ENCODE assay signal across 1 cellular context in the genomic region with DNA sequence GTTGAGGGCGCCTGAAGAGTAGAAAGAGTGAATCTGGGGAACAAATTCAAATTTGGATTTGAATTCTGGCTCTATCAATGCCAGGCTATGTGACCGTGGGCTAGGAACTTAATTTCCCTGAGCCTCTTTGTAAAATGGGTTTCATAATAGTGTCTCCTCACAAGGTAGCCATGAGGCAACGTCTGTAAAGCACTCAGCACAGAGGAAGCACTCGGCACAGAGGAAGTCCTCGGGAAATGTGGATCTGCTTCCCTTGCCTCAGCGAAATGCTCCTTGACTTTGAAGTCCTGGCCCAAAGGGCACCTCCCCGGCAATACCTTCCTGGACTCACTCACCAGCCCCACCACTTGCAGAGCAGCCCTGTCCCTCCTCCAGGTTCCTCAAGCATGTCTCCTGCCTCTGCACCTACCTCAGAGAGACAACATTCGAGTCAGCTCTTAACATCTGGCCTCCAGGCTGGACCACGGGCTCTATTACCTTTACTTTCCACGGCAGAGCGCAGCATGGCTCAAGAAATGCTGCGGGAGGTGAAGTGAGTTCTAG.
TF ChIP-seq lines count a peak whose summit lies in the region.

No MANE protein-coding gene starts in this region.

TF ChIP-seq in K562, 482 proteins besides CTCF, POLR2A, EP300 and RAD21 (continues in another document):
- TF ChIP-seq ZEB2 (IDR thresholded peaks at IDR 0.05) (no peak), ZNF644 (tag; IDR thresholded peaks at IDR 0.05; ENCODE audit: low read depth) (no peak), CEBPG (CRISPR knock-in tag; IDR thresholded peaks at IDR 0.05) (no peak), CEBPG (tag; conservative IDR thresholded peaks at IDR 0.05 in 1 of 2, IDR thresholded peaks at IDR 0.05 in 1 of 2) (no peak), SMC3 (conservative IDR thresholded peaks at IDR 0.05; ENCODE audit: insufficient read depth, low read depth, low read length) (no peak), FUS (optimal IDR thresholded peaks at IDR 0.05; ENCODE audit: low read depth, low read length) (no peak), SREBF2 (CRISPR knock-in tag; IDR thresholded peaks at IDR 0.05) (no peak), TGIF2 (CRISPR knock-in tag; IDR thresholded peaks at IDR 0.05) (no peak), FOS (IDR thresholded peaks at IDR 0.05; ENCODE audit: extremely low read depth, insufficient read length) (no peak), ZNF24 (IDR thresholded peaks at IDR 0.05) (no peak), SAFB (IDR thresholded peaks at IDR 0.05; ENCODE audit: borderline replicate concordance, low read depth, low read length) (no peak), ZNF175 (CRISPR knock-in tag; IDR thresholded peaks at IDR 0.05; ENCODE audit: low read depth) (no peak), MCM3 (IDR thresholded peaks at IDR 0.05) (no peak), GATAD2B (IDR thresholded peaks at IDR 0.05; ENCODE audit: borderline replicate concordance) (no peak)
- TF ChIP-seq, protein P1, sequence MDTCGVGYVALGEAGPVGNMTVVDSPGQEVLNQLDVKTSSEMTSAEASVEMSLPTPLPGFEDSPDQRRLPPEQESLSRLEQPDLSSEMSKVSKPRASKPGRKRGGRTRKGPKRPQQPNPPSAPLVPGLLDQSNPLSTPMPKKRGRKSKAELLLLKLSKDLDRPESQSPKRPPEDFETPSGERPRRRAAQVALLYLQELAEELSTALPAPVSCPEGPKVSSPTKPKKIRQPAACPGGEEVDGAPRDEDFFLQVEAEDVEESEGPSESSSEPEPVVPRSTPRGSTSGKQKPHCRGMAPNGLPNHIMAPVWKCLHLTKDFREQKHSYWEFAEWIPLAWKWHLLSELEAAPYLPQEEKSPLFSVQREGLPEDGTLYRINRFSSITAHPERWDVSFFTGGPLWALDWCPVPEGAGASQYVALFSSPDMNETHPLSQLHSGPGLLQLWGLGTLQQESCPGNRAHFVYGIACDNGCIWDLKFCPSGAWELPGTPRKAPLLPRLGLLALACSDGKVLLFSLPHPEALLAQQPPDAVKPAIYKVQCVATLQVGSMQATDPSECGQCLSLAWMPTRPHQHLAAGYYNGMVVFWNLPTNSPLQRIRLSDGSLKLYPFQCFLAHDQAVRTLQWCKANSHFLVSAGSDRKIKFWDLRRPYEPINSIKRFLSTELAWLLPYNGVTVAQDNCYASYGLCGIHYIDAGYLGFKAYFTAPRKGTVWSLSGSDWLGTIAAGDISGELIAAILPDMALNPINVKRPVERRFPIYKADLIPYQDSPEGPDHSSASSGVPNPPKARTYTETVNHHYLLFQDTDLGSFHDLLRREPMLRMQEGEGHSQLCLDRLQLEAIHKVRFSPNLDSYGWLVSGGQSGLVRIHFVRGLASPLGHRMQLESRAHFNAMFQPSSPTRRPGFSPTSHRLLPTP (IDR thresholded peaks at IDR 0.05; ENCODE audit: borderline replicate concordance, extremely low read depth, insufficient read length) = no peak
- TF ChIP-seq, protein P2, sequence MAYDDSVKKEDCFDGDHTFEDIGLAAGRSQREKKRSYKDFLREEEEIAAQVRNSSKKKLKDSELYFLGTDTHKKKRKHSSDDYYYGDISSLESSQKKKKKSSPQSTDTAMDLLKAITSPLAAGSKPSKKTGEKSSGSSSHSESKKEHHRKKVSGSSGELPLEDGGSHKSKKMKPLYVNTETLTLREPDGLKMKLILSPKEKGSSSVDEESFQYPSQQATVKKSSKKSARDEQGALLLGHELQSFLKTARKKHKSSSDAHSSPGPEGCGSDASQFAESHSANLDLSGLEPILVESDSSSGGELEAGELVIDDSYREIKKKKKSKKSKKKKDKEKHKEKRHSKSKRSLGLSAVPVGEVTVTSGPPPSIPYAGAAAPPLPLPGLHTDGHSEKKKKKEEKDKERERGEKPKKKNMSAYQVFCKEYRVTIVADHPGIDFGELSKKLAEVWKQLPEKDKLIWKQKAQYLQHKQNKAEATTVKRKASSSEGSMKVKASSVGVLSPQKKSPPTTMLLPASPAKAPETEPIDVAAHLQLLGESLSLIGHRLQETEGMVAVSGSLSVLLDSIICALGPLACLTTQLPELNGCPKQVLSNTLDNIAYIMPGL (CRISPR knock-in tag; IDR thresholded peaks at IDR 0.05) = no peak
- TF ChIP-seq, protein P3, sequence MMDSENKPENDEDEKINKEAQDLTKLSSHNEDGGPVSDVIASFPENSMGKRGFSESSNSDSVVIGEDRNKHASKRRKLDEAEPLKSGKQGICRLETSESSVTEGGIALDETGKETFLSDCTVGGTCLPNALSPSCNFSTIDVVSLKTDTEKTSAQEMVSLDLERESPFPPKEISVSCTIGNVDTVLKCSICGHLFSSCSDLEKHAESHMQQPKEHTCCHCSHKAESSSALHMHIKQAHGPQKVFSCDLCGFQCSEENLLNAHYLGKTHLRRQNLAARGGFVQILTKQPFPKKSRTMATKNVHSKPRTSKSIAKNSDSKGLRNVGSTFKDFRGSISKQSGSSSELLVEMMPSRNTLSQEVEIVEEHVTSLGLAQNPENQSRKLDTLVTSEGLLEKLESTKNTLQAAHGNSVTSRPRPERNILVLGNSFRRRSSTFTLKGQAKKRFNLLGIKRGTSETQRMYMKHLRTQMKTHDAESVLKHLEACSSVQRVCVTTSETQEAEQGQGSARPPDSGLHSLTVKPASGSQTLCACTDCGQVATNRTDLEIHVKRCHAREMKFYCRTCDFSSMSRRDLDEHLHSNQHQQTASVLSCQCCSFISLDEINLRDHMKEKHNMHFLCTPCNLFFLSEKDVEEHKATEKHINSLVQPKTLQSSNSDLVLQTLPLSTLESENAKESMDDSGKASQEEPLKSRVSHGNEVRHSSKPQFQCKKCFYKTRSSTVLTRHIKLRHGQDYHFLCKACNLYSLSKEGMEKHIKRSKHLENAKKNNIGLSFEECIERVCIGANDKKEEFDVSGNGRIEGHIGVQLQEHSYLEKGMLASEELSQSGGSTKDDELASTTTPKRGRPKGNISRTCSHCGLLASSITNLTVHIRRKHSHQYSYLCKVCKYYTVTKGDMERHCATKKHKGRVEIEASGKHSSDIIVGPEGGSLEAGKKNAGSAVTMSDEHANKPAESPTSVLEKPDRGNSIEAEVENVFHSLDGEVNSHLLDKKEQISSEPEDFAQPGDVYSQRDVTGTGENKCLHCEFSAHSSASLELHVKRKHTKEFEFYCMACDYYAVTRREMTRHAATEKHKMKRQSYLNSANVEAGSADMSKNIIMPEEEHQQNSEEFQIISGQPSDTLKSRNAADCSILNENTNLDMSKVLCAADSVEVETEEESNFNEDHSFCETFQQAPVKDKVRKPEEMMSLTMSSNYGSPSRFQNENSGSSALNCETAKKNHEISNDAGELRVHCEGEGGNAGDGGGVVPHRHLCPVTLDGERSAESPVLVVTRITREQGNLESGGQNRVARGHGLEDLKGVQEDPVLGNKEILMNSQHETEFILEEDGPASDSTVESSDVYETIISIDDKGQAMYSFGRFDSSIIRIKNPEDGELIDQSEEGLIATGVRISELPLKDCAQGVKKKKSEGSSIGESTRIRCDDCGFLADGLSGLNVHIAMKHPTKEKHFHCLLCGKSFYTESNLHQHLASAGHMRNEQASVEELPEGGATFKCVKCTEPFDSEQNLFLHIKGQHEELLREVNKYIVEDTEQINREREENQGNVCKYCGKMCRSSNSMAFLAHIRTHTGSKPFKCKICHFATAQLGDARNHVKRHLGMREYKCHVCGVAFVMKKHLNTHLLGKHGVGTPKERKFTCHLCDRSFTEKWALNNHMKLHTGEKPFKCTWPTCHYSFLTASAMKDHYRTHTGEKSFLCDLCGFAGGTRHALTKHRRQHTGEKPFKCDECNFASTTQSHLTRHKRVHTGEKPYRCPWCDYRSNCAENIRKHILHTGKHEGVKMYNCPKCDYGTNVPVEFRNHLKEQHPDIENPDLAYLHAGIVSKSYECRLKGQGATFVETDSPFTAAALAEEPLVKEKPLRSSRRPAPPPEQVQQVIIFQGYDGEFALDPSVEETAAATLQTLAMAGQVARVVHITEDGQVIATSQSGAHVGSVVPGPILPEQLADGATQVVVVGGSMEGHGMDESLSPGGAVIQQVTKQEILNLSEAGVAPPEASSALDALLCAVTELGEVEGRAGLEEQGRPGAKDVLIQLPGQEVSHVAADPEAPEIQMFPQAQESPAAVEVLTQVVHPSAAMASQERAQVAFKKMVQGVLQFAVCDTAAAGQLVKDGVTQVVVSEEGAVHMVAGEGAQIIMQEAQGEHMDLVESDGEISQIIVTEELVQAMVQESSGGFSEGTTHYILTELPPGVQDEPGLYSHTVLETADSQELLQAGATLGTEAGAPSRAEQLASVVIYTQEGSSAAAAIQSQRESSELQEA (IDR thresholded peaks at IDR 0.05; ENCODE audit: low read depth) = no peak
- TF ChIP-seq, protein P4, sequence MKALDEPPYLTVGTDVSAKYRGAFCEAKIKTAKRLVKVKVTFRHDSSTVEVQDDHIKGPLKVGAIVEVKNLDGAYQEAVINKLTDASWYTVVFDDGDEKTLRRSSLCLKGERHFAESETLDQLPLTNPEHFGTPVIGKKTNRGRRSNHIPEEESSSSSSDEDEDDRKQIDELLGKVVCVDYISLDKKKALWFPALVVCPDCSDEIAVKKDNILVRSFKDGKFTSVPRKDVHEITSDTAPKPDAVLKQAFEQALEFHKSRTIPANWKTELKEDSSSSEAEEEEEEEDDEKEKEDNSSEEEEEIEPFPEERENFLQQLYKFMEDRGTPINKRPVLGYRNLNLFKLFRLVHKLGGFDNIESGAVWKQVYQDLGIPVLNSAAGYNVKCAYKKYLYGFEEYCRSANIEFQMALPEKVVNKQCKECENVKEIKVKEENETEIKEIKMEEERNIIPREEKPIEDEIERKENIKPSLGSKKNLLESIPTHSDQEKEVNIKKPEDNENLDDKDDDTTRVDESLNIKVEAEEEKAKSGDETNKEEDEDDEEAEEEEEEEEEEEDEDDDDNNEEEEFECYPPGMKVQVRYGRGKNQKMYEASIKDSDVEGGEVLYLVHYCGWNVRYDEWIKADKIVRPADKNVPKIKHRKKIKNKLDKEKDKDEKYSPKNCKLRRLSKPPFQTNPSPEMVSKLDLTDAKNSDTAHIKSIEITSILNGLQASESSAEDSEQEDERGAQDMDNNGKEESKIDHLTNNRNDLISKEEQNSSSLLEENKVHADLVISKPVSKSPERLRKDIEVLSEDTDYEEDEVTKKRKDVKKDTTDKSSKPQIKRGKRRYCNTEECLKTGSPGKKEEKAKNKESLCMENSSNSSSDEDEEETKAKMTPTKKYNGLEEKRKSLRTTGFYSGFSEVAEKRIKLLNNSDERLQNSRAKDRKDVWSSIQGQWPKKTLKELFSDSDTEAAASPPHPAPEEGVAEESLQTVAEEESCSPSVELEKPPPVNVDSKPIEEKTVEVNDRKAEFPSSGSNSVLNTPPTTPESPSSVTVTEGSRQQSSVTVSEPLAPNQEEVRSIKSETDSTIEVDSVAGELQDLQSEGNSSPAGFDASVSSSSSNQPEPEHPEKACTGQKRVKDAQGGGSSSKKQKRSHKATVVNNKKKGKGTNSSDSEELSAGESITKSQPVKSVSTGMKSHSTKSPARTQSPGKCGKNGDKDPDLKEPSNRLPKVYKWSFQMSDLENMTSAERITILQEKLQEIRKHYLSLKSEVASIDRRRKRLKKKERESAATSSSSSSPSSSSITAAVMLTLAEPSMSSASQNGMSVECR (CRISPR knock-in tag; IDR thresholded peaks at IDR 0.05) = no peak
- TF ChIP-seq, protein P5, sequence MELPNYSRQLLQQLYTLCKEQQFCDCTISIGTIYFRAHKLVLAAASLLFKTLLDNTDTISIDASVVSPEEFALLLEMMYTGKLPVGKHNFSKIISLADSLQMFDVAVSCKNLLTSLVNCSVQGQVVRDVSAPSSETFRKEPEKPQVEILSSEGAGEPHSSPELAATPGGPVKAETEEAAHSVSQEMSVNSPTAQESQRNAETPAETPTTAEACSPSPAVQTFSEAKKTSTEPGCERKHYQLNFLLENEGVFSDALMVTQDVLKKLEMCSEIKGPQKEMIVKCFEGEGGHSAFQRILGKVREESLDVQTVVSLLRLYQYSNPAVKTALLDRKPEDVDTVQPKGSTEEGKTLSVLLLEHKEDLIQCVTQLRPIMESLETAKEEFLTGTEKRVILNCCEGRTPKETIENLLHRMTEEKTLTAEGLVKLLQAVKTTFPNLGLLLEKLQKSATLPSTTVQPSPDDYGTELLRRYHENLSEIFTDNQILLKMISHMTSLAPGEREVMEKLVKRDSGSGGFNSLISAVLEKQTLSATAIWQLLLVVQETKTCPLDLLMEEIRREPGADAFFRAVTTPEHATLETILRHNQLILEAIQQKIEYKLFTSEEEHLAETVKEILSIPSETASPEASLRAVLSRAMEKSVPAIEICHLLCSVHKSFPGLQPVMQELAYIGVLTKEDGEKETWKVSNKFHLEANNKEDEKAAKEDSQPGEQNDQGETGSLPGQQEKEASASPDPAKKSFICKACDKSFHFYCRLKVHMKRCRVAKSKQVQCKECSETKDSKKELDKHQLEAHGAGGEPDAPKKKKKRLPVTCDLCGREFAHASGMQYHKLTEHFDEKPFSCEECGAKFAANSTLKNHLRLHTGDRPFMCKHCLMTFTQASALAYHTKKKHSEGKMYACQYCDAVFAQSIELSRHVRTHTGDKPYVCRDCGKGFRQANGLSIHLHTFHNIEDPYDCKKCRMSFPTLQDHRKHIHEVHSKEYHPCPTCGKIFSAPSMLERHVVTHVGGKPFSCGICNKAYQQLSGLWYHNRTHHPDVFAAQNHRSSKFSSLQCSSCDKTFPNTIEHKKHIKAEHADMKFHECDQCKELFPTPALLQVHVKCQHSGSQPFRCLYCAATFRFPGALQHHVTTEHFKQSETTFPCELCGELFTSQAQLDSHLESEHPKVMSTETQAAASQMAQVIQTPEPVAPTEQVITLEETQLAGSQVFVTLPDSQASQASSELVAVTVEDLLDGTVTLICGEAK (IDR thresholded peaks at IDR 0.05) = no peak
- TF ChIP-seq, protein P5 (CRISPR knock-in tag; IDR thresholded peaks at IDR 0.05) = no peak
